In genomic region chr10:112797908-112798307, GRCh38 we compare ENCODE assay signal across 2 cellular contexts.
TF ChIP-seq lines count a peak whose summit lies in the region.

No MANE protein-coding gene starts in this region.

TF ChIP-seq in HCT116, 20 proteins besides CTCF, POLR2A, EP300 and RAD21 (continued from another document):
- TF ChIP-seq ATF3 (IDR thresholded peaks at IDR 0.05) (no peak), MAX (IDR thresholded peaks at IDR 0.05) (no peak), SP1 (IDR thresholded peaks at IDR 0.05; ENCODE audit: low read depth) (no peak), REST (IDR thresholded peaks at IDR 0.05; ENCODE audit: low read depth) (no peak), EZH2 (IDR thresholded peaks at IDR 0.05) (no peak), CBX3 (IDR thresholded peaks at IDR 0.05; ENCODE audit: low read depth) (no peak), ELF1 (IDR thresholded peaks at IDR 0.05; ENCODE audit: borderline replicate concordance, low read depth) (no peak), EGR1 (IDR thresholded peaks at IDR 0.05; ENCODE audit: low read depth) (no peak), TCF7L2 (IDR thresholded peaks at IDR 0.05; ENCODE audit: borderline replicate concordance, extremely low read depth, insufficient read depth, insufficient read length) (no peak), SRF (IDR thresholded peaks at IDR 0.05; ENCODE audit: low read depth) (no peak), ZBTB33 (IDR thresholded peaks at IDR 0.05; ENCODE audit: extremely low read depth, insufficient replicate concordance, low read length) (no peak), EZH2phosphoT487 (IDR thresholded peaks at IDR 0.05; ENCODE audit: borderline replicate concordance) (no peak), CEBPB (IDR thresholded peaks at IDR 0.05; ENCODE audit: low read depth) (no peak)

TF ChIP-seq in H1, 55 proteins besides CTCF, POLR2A, EP300 and RAD21 (continued from another document):
- TF ChIP-seq MAX (IDR thresholded peaks at IDR 0.05), result no peak
- no peak for TF ChIP-seq SRF (IDR thresholded peaks at IDR 0.05; ENCODE audit: low read depth, low read length)
- no peak for TF ChIP-seq SP4 (IDR thresholded peaks at IDR 0.05; ENCODE audit: low read length)
- TF ChIP-seq GTF2F1 (IDR thresholded peaks at IDR 0.05; ENCODE audit: borderline replicate concordance, low read depth, low read length), result no peak
- TF ChIP-seq SIRT6 (IDR thresholded peaks at IDR 0.05; ENCODE audit: low read length), result no peak
- no peak for TF ChIP-seq TBP (IDR thresholded peaks at IDR 0.05; ENCODE audit: low read depth, low read length)
- TF ChIP-seq RBBP5 (IDR thresholded peaks at IDR 0.05; ENCODE audit: borderline replicate concordance, low read depth, low read length), result no peak
- TF ChIP-seq RNF2 (IDR thresholded peaks at IDR 0.05; ENCODE audit: borderline replicate concordance, low read depth, low read length, missing control alignments, poor library complexity, severe bottlenecking), result no peak
- TF ChIP-seq RFX5 (IDR thresholded peaks at IDR 0.05; ENCODE audit: borderline replicate concordance, low read depth, low read length), result no peak
- no peak for TF ChIP-seq ATF2 (IDR thresholded peaks at IDR 0.05; ENCODE audit: low read length)
- TF ChIP-seq ATF3 (IDR thresholded peaks at IDR 0.05; ENCODE audit: insufficient read depth, low read depth, low read length), result no peak
- TF ChIP-seq E2F6 (IDR thresholded peaks at IDR 0.05), result no peak
